Comparison of ENCODE assay signal across 24 cellular contexts in genomic region chr4:9832640-9833039, GRCh38. TPM values are rescaled to one million over a fixed set of nuclear protein-coding genes. Genes with fewer than 3 reads are reported as not detected.
A peak's percentile ranks its signal among the peaks of the same experiment; 100 is the strongest.
DNase-seq lines count a peak whose midpoint lies in the region; ATAC-seq lines count a peak whose summit lies in the region.
"Had no signal": no experiment of that assay in that cellular context is flagged by ENCODE, and none has a peak within 500 bp of the region (broad histone marks: within the 10 kb centered on the region; RNA-seq: fewer than 3 reads in every experiment).

No MANE protein-coding gene starts in this region.

- DNase-seq in NCI-H510A treated with DMSO at 0.1 percent for 48 hours (lab: John Stamatoyannopoulos, UW) (peak; percentile 53), NCI-H510A (lab: John Stamatoyannopoulos, UW) (no peak), left cardiac atrium (peak; percentile 33), cardiac septum (ENCODE audit: low spot score) (no peak), NCI-H345 (lab: John Stamatoyannopoulos, UW) (peak; percentile 73), AG08395 (ENCODE audit: low spot score) (no peak)
- no peak for DNase-seq in activated CD4-positive, alpha-beta T cell treated with anti-CD3 and anti-CD28 coated beads for 4 hours
- DNase-seq: CD8-positive, alpha-beta T cell; DMS 273 treated with DMSO at 0.1 percent for 48 hours; DND-41; GOT3; KBM-7; MV-4-11; NCI-H1436 treated with DMSO at 0.1 percent for 48 hours; NCI-H2029; NCI-H446 treated with DMSO at 0.1 percent for 48 hours; NK-92 treated with Interleukin-12 subunit alpha and Interleukin-12 subunit beta, amount 100 ng/mL, for 24 hours; PC-3; T-helper 2 cell had no signal

- ATAC-seq in left cardiac atrium: peak; percentile 75 to 84
- ATAC-seq: CD8-positive, alpha-beta T cell; PC-3 had no signal

- intact Hi-C loops in left cardiac atrium (cut with DNase I) (loop anchor here in 1 of 2 donors (10.0 kb wide), 1 partner anchor 62 kb away; no protein-coding TSS in a partner anchor), cardiac septum (cut with DNase I) (no loop called here)

RNA-seq across cellular contexts. Expression of gene DRD5, which starts 51.2 kb away (rescaled TPM):
- total RNA-seq in left cardiac atrium (under 1 TPM; 0.21 to 0.47 TPM), cardiac septum (not detected)
- total RNA-seq: A673; B cell; CD8-positive, alpha-beta T cell; LHCN-M2; MCF 10A; PC-3; SJSA1 had no signal

Comparison
In these comparisons a context has a peak if more than half of its experiments do, and no peak if none do; other contexts are left out.
1. DNase-seq: peak in NCI-H510A treated with DMSO at 0.1 percent for 48 hours (single experiment), left cardiac atrium (single experiment) and NCI-H345 (single experiment); none in NCI-H510A (single experiment), cardiac septum (single experiment), activated CD4-positive, alpha-beta T cell treated with anti-CD3 and anti-CD28 coated beads for 4 hours (0 of 2) and AG08395 (single experiment).